In the genomic region with DNA sequence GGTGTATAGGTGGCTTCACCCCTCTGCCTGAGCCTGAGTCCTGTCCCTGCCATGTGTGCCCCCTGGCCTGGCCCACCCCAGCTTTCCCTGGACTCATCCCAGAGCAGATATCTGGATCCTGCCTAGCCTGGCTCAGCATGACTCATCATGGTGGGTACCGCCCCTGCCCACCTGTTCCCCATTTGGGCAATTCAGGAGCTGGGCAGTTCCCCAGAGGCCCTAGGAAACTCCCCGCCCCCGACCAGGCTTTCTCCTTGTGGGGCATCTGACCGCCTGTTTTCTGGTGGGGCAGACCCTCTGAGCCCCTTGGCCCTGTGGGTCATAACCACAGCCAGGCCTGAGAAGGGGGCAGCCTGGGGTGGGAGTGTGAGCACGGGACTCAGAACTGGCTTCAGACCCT, we compare ENCODE assay signal across 28 cellular contexts. TPM values are rescaled to one million over a fixed set of nuclear protein-coding genes. Genes with fewer than 3 reads are reported as not detected.
DNase-seq lines count a peak whose midpoint lies in the region; ATAC-seq, FAIRE-seq and TF ChIP-seq lines count a peak whose summit lies in the region.
"Had no signal": no experiment of that assay in that cellular context is flagged by ENCODE, and none has a peak within 500 bp of the region (broad histone marks: within the 10 kb centered on the region; RNA-seq: fewer than 3 reads in every experiment).

No MANE protein-coding gene starts in this region.

- POLR2A ChIA-PET in H1 (lab: Charles Lee; ENCODE audit: partially characterized antibody): interaction anchor here (1.3 kb wide), 1 partner anchor 10 kb away, joined by 4 read pairs; no protein-coding TSS in a partner anchor

- H3F3A ChIP-seq in Loucy (ENCODE audit: low read depth): no peaks in the 10 kb centered on the region

- CTCF ChIA-PET in H1 (lab: Charles Lee; ENCODE audit: partially characterized antibody): interaction anchor here (0.6 to 1.5 kb wide), 3 partner anchors 8 to 32 kb away, joined by 3 to 4 read pairs (median 3); no protein-coding TSS in a partner anchor

- no peak for TF ChIP-seq POLR2A in H1 (IDR thresholded peaks at IDR 0.05; ENCODE audit: control extremely low read depth in 1 of 2, low read depth in 2 of 2, low read length in 2 of 2)
- TF ChIP-seq POLR2A in prostate gland (IDR thresholded peaks at IDR 0.05): no peak

- H2AK5ac ChIP-seq in H1 (ENCODE audit: low read depth, low read length): 0 out of 2 replicates have a peak overlapping the region, but pooled peaks have one; percentile 24

- 83% methylated on average over 5 of the region's 5 CpGs; no CpG with 5 or more reads in 1 of the 2 experiments for WGBS in H1 (ENCODE audit: extremely low coverage in 1 of 2, insufficient coverage in 1 of 2, insufficient read length in 1 of 2, insufficient replicate concordance in 2 of 2, low coverage in 1 of 2, low lambda C conversion rate in 2 of 2, missing lambda C conversion rate in 1 of 2), 2 experiments
- 90% methylated on average over 5 of the region's 5 CpGs for WGBS in prostate gland

- H3K79me2 ChIP-seq in Loucy (ENCODE audit: insufficient read depth, low read length): peaks cover 26% of the 10 kb centered on the region
- no peaks in the 10 kb centered on the region for H3K79me2 ChIP-seq in H1 (ENCODE audit: control insufficient read depth in 1 of 2, insufficient read depth in 2 of 2, low read length in 2 of 2)

- H3K4me2 ChIP-seq in Loucy (ENCODE audit: low read depth, low read length, poor library complexity, severe bottlenecking): peak overlapping the region; percentile 32
- no peak overlapping the region for H3K4me2 ChIP-seq in H1 (ENCODE audit: insufficient read depth in 1 of 2, low read depth in 2 of 2, low read length in 2 of 2)
- H3K4me2 ChIP-seq: GM23338 had no signal

- no peak overlapping the region for H3K27ac Mint-ChIP-seq in stimulated activated memory B cell treated with anti-CD40 and anti-IgM and Interleukin-4, amounts not matched to agents 10 μg/mL and 1 μg/mL and 100 μg/mL, for 72 hours
- H3K27ac Mint-ChIP-seq: activated T-cell treated with anti-CD3 and anti-CD28 coated beads, Interleukin-2, amount 50 U/mL, for 72 hours; GM23338; nephron progenitor cell; stimulated activated naive CD8-positive, alpha-beta T cell treated with anti-CD3 and anti-CD28 coated beads, Interleukin-15, Interleukin-2, amounts not matched to agents 100 ng/mL and 50 ng/mL, for 24 hours; T-cell had no signal

- H3K4me3 ChIP-seq in Loucy (ENCODE audit: low read length, poor library complexity, severe bottlenecking): no peak overlapping the region
- no peak overlapping the region for H3K4me3 ChIP-seq in H1 (ENCODE audit: extremely low read depth in 1 of 4, insufficient read depth in 2 of 4, low read depth in 3 of 4, low read length in 4 of 4)
- H3K4me3 ChIP-seq in prostate gland: no peak overlapping the region
- H3K4me3 ChIP-seq: dorsolateral prefrontal cortex, GM23338, transverse colon had no signal

- no peak overlapping the region for H2BK120ac ChIP-seq in H1 (replicated peaks; ENCODE audit: low read depth, low read length)

- no peak overlapping the region for H3K56ac ChIP-seq in H1 (replicated peaks; ENCODE audit: insufficient read length, low read depth, low read length)

- peak overlapping the region; percentile 41 for H3K4me3 Mint-ChIP-seq in stimulated activated memory B cell treated with anti-CD40 and anti-IgM and Interleukin-4, amounts not matched to agents 10 μg/mL and 1 μg/mL and 100 μg/mL, for 72 hours
- H3K4me3 Mint-ChIP-seq: activated T-cell treated with anti-CD3 and anti-CD28 coated beads, Interleukin-2, amount 50 U/mL, for 72 hours; central memory CD8-positive, alpha-beta T cell; GM23338; nephron progenitor cell; stimulated activated naive CD8-positive, alpha-beta T cell treated with anti-CD3 and anti-CD28 coated beads, Interleukin-15, Interleukin-2, amounts not matched to agents 100 ng/mL and 50 ng/mL, for 24 hours; T-cell had no signal

- H3K36me3 Mint-ChIP-seq in stimulated activated memory B cell treated with anti-CD40 and anti-IgM and Interleukin-4, amounts not matched to agents 10 μg/mL and 1 μg/mL and 100 μg/mL, for 72 hours: no peaks in the 10 kb centered on the region

- TF ChIP-seq CTCF in Loucy (conservative IDR thresholded peaks at IDR 0.05; ENCODE audit: low read length): no peak
- TF ChIP-seq CTCF in H1 (IDR thresholded peaks at IDR 0.05; ENCODE audit: control extremely low read depth in 1 of 3, insufficient read depth in 1 of 3, low read depth in 1 of 3, low read length in 3 of 3): no peak
- no peak for TF ChIP-seq CTCF in prostate gland (IDR thresholded peaks at IDR 0.05)

- no peaks in the 10 kb centered on the region for H4K20me1 ChIP-seq in Loucy (ENCODE audit: insufficient read depth, low read length, poor library complexity, severe bottlenecking)
- peaks cover 0 to 2% of the 10 kb centered on the region in 2 experiments for H4K20me1 ChIP-seq in H1 (replicated peaks in 1 of 2; ENCODE audit: control insufficient read depth in 1 of 2, insufficient read depth in 2 of 2, low read length in 2 of 2)

- no peak overlapping the region for H4K8ac ChIP-seq in H1 (ENCODE audit: extremely low read depth, insufficient read depth, low read length)

- no peak overlapping the region for H3K4ac ChIP-seq in H1 (replicated peaks; ENCODE audit: insufficient read length, low read depth, low read length)

- peaks cover 9% of the 10 kb centered on the region for H3K27me3 Mint-ChIP-seq in stimulated activated memory B cell treated with anti-CD40 and anti-IgM and Interleukin-4, amounts not matched to agents 10 μg/mL and 1 μg/mL and 100 μg/mL, for 72 hours
- H3K27me3 Mint-ChIP-seq: central memory CD8-positive, alpha-beta T cell; stimulated activated naive CD8-positive, alpha-beta T cell treated with anti-CD3 and anti-CD28 coated beads, Interleukin-15, Interleukin-2, amounts not matched to agents 100 ng/mL and 50 ng/mL, for 24 hours; T-cell had no signal

- TF ChIP-seq RAD21 in H1 (IDR thresholded peaks at IDR 0.05 in 1 of 2, conservative IDR thresholded peaks at IDR 0.05 in 1 of 2; ENCODE audit: low read depth in 2 of 2, low read length in 2 of 2): no peak

- no peak overlapping the region for H3K14ac ChIP-seq in H1 (ENCODE audit: insufficient read length)

- no peak overlapping the region for H4K5ac ChIP-seq in H1 (ENCODE audit: insufficient read length, low read depth, low read length)

- H3K27me3 ChIP-seq in Loucy (ENCODE audit: insufficient read depth, low read length, poor library complexity, severe bottlenecking) (no peaks in the 10 kb centered on the region), H1 (replicated peaks in 1 of 4; ENCODE audit: control insufficient read depth in 3 of 4, extremely low read depth in 1 of 4, insufficient read depth in 3 of 4, low read length in 3 of 4) (peaks cover 1 to 17% (median 10%) of the 10 kb centered on the region in 4 experiments; a peak in 5 of 7 replicates), prostate gland (replicated peaks; ENCODE audit: insufficient read depth) (no peaks in the 10 kb centered on the region)
- H3K27me3 ChIP-seq: transverse colon had no signal

- H2AFZ ChIP-seq in Loucy (ENCODE audit: low read length): no peak overlapping the region
- no peak overlapping the region for H2AFZ ChIP-seq in H1 (ENCODE audit: low read length)
- H2AFZ ChIP-seq: GM23338 had no signal

- intact Hi-C loops in prostate gland (cut with DNase I): no loop called here

- peak; percentile 9 for ATAC-seq in stimulated activated memory B cell treated with anti-CD40 and anti-IgM and Interleukin-4, amounts not matched to agents 10 μg/mL and 1 μg/mL and 100 μg/mL, for 72 hours
- ATAC-seq: activated T-cell treated with anti-CD3 and anti-CD28 coated beads, Interleukin-2, amount 50 U/mL, for 72 hours; GM23338; left ventricle myocardium superior; T-cell had no signal

- H4K91ac ChIP-seq in H1 (replicated peaks; ENCODE audit: insufficient read length, low read length): no peak overlapping the region

- H3K36me3 ChIP-seq in Loucy (ENCODE audit: insufficient read depth, low read length) (no peaks in the 10 kb centered on the region), H1 (ENCODE audit: control insufficient read depth in 2 of 4, insufficient read depth in 4 of 4, low read length in 3 of 4) (no peaks in the 10 kb centered on the region), prostate gland (no peaks in the 10 kb centered on the region)
- H3K36me3 ChIP-seq: transverse colon had no signal

- FAIRE-seq in H1 (lab: Jason Lieb, UNC): no peak
- FAIRE-seq: astrocyte, GM19239, TTC549 had no signal

- H2BK5ac ChIP-seq in H1 (ENCODE audit: low read depth, low read length): no peak overlapping the region

- no peaks in the 10 kb centered on the region for H3K9me2 ChIP-seq in Loucy (replicated peaks; ENCODE audit: low read depth, low read length)

- DNase-seq in NCI-H1694 treated with DMSO at 0.1 percent for 48 hours (lab: John Stamatoyannopoulos, UW): peak; percentile 18
- no peak for DNase-seq in NCI-H1694 (lab: John Stamatoyannopoulos, UW)
- DNase-seq in H1 (ENCODE audit: low read depth in 1 of 2, low spot score in 2 of 2): no peak
- DNase-seq in NCI-H774 (lab: John Stamatoyannopoulos, UW): no peak
- DNase-seq in prostate gland (ENCODE audit: low spot score): no peak
- no peak for DNase-seq in glomerular visceral epithelial cell (ENCODE audit: extremely low spot score)
- DNase-seq: activated naive CD4-positive, alpha-beta T cell treated with anti-CD3 and anti-CD28 coated beads, Interleukin-2, amount 50 U/mL, for 16 hours; activated T-cell treated with anti-CD3 and anti-CD28 coated beads, Interleukin-2, amount 50 U/mL, for 72 hours; AML-193; Caco-2; dorsolateral prefrontal cortex; IMR-90; left ventricle myocardium superior; NCI-H1417 treated with DMSO at 0.1 percent for 48 hours; nephron progenitor cell; stimulated activated CD4-positive, alpha-beta T cell treated with anti-CD3 and anti-CD28 coated beads, Interleukin-2, amount 100 ng/mL, for 24 hours; T-cell; transverse colon had no signal

- no peaks in the 10 kb centered on the region for H3K9me3 ChIP-seq in Loucy (ENCODE audit: insufficient read depth, low read depth, low read length)
- H3K9me3 ChIP-seq in H1 (ENCODE audit: insufficient read depth in 2 of 2, low read depth in 1 of 2, low read length in 1 of 2): no peaks in the 10 kb centered on the region
- no peaks in the 10 kb centered on the region for H3K9me3 ChIP-seq in prostate gland
- H3K9me3 ChIP-seq: Caco-2, transverse colon had no signal

- no peaks in the 10 kb centered on the region for H3K9me3 Mint-ChIP-seq in stimulated activated memory B cell treated with anti-CD40 and anti-IgM and Interleukin-4, amounts not matched to agents 10 μg/mL and 1 μg/mL and 100 μg/mL, for 72 hours
- H3K9me3 Mint-ChIP-seq: activated T-cell treated with anti-CD3 and anti-CD28 coated beads, Interleukin-2, amount 50 U/mL, for 72 hours; central memory CD8-positive, alpha-beta T cell; GM23338; nephron progenitor cell; stimulated activated naive CD8-positive, alpha-beta T cell treated with anti-CD3 and anti-CD28 coated beads, Interleukin-15, Interleukin-2, amounts not matched to agents 100 ng/mL and 50 ng/mL, for 24 hours; T-cell had no signal

- no peak overlapping the region for H3K18ac ChIP-seq in H1 (ENCODE audit: extremely low read depth, low read length)

- H3K23ac ChIP-seq in H1 (ENCODE audit: insufficient read length): no peak overlapping the region

- no peak for TF ChIP-seq EP300 in H1 (IDR thresholded peaks at IDR 0.05; ENCODE audit: borderline replicate concordance in 1 of 2, low read depth in 2 of 2, low read length in 2 of 2)

- H3K4me1 Mint-ChIP-seq in stimulated activated memory B cell treated with anti-CD40 and anti-IgM and Interleukin-4, amounts not matched to agents 10 μg/mL and 1 μg/mL and 100 μg/mL, for 72 hours: peaks cover 48% of the 10 kb centered on the region

- H2BK20ac ChIP-seq in H1 (ENCODE audit: low read length): no peak overlapping the region

- H3K9ac ChIP-seq in Loucy (ENCODE audit: low read depth, low read length, poor library complexity, severe bottlenecking): no peak overlapping the region
- H3K9ac ChIP-seq in H1 (replicated peaks in 1 of 4; ENCODE audit: extremely low read depth in 1 of 4, low read depth in 3 of 4, low read length in 3 of 4): no peak overlapping the region

- no peaks in the 10 kb centered on the region for H3K79me1 ChIP-seq in H1 (ENCODE audit: low read depth, low read length)

- H3K23me2 ChIP-seq in H1 (ENCODE audit: low read depth, low read length): peaks cover 13% of the 10 kb centered on the region; the same call in 1 of the 2 replicates

- H2BK15ac ChIP-seq in H1 (ENCODE audit: low read length): no peak overlapping the region

- no peak overlapping the region for H2BK12ac ChIP-seq in H1 (ENCODE audit: low read depth, low read length)

- H3K4me1 ChIP-seq in Loucy (ENCODE audit: insufficient read depth, low read length, poor library complexity, severe bottlenecking) (peaks cover 25% of the 10 kb centered on the region), H1 (replicated peaks in 1 of 4; ENCODE audit: control insufficient read depth in 3 of 4, insufficient read depth in 4 of 4, low read length in 3 of 4) (peaks cover 0 to 19% (median 16%) of the 10 kb centered on the region in 4 experiments; a peak in 6 of 7 replicates), prostate gland (replicated peaks) (peaks cover 7% of the 10 kb centered on the region)

- H3K27ac ChIP-seq in H1 (ENCODE audit: low read depth, low read length) (no peak overlapping the region), prostate gland (no peak overlapping the region)
- H3K27ac ChIP-seq: 22Rv1, dorsolateral prefrontal cortex, transverse colon had no signal

RNA-seq across cellular contexts. Expression of a gene that starts 4.4 kb away (rescaled TPM):
- total RNA-seq in H1 (2021; fragmentation: NEBNext Ultra II Directional; extraction: Animal tissue kit (Norgen Biotek cat#: 25700)): 19.2 and 19.9 TPM in 2 replicates
- polyA plus RNA-seq in H1 (2011; rRNA removed): 51.5 and 63.4 TPM in 2 replicates
- polyA plus RNA-seq in H1 (2011; cell fraction: cytosol; rRNA removed): 31.2 TPM
- polyA plus RNA-seq in H1 (2011; cell fraction: nucleus; rRNA removed): 31.8 TPM
- 9.5 to 28.2 TPM (median 19.1 TPM) in 4 replicates for polyA plus RNA-seq in H1 (2012, experiment 1 of 2)
- polyA plus RNA-seq in H1 (2012, experiment 2 of 2): 21.4 TPM
- polyA plus RNA-seq in H1 (2013, experiment 1 of 2): 37.2 TPM
- 37.9 TPM for polyA plus RNA-seq in H1 (2013, experiment 2 of 2)
- 1.3 and 4.3 TPM in 2 replicates for polyA minus RNA-seq in H1 (2011; rRNA and poly(A)+ RNA removed)
- polyA minus RNA-seq in H1 (2011; cell fraction: cytosol; rRNA and poly(A)+ RNA removed): 9.0 TPM
- 7.9 TPM for polyA minus RNA-seq in H1 (2011; cell fraction: nucleus; rRNA and poly(A)+ RNA removed)
- total RNA-seq in prostate gland: 100 to 1,000 TPM; 238 to 575 TPM

RNA-seq across cellular contexts. Expression of a gene that starts 12.6 kb away (rescaled TPM):
- 13.7 and 15.8 TPM in 2 replicates for total RNA-seq in H1 (2021; fragmentation: NEBNext Ultra II Directional; extraction: Animal tissue kit (Norgen Biotek cat#: 25700))
- polyA plus RNA-seq in H1 (2011; rRNA removed): 17.4 and 20.8 TPM in 2 replicates
- polyA plus RNA-seq in H1 (2011; cell fraction: cytosol; rRNA removed): 20.9 TPM
- polyA plus RNA-seq in H1 (2011; cell fraction: nucleus; rRNA removed): 14.6 TPM
- 8.8 to 14.5 TPM (median 12.6 TPM) in 4 replicates for polyA plus RNA-seq in H1 (2012, experiment 1 of 2)
- 16.4 TPM for polyA plus RNA-seq in H1 (2012, experiment 2 of 2)
- polyA plus RNA-seq in H1 (2013, experiment 1 of 2): 10.2 TPM
- 10.4 TPM for polyA plus RNA-seq in H1 (2013, experiment 2 of 2)
- 8.0 and 9.4 TPM in 2 replicates for polyA minus RNA-seq in H1 (2011; rRNA and poly(A)+ RNA removed)
- polyA minus RNA-seq in H1 (2011; cell fraction: cytosol; rRNA and poly(A)+ RNA removed): 10.6 TPM
- 19.0 TPM for polyA minus RNA-seq in H1 (2011; cell fraction: nucleus; rRNA and poly(A)+ RNA removed)
- total RNA-seq in prostate gland: 10 to 100 TPM; 39.1 to 39.9 TPM

RNA-seq across cellular contexts. Expression of a gene that starts 31.1 kb away (rescaled TPM):
- 124 and 125 TPM in 2 replicates for total RNA-seq in H1 (2021; fragmentation: NEBNext Ultra II Directional; extraction: Animal tissue kit (Norgen Biotek cat#: 25700))
- polyA plus RNA-seq in H1 (2011; rRNA removed): 101 and 152 TPM in 2 replicates
- 63.8 TPM for polyA plus RNA-seq in H1 (2011; cell fraction: cytosol; rRNA removed)
- polyA plus RNA-seq in H1 (2011; cell fraction: nucleus; rRNA removed): 119 TPM
- polyA plus RNA-seq in H1 (2012, experiment 1 of 2): 78.9 to 105 TPM (median 98.6 TPM) in 4 replicates
- 117 TPM for polyA plus RNA-seq in H1 (2012, experiment 2 of 2)
- 71.1 TPM for polyA plus RNA-seq in H1 (2013, experiment 1 of 2)
- polyA plus RNA-seq in H1 (2013, experiment 2 of 2): 74.2 TPM
- polyA minus RNA-seq in H1 (2011; rRNA and poly(A)+ RNA removed): 50.6 and 56.1 TPM in 2 replicates
- polyA minus RNA-seq in H1 (2011; cell fraction: cytosol; rRNA and poly(A)+ RNA removed): 63.1 TPM
- polyA minus RNA-seq in H1 (2011; cell fraction: nucleus; rRNA and poly(A)+ RNA removed): 34.2 TPM
- 100 to 1,000 TPM in 1 of 2 donors, 10 to 100 TPM in 1; 62.5 to 118 TPM for total RNA-seq in prostate gland

RNA-seq across cellular contexts. Expression of a gene that starts 45.2 kb away (rescaled TPM):
- total RNA-seq in H1 (2021; fragmentation: NEBNext Ultra II Directional; extraction: Animal tissue kit (Norgen Biotek cat#: 25700)): 2.1 and 3.3 TPM in 2 replicates
- 5.5 and 9.1 TPM in 2 replicates for polyA plus RNA-seq in H1 (2011; rRNA removed)
- polyA plus RNA-seq in H1 (2011; cell fraction: cytosol; rRNA removed): 5.8 TPM
- 5.2 TPM for polyA plus RNA-seq in H1 (2011; cell fraction: nucleus; rRNA removed)
- 1.8 to 3.6 TPM (median 2.8 TPM) in 4 replicates for polyA plus RNA-seq in H1 (2012, experiment 1 of 2)
- polyA plus RNA-seq in H1 (2012, experiment 2 of 2): 4.0 TPM
- polyA plus RNA-seq in H1 (2013, experiment 1 of 2): 1.5 TPM
- polyA plus RNA-seq in H1 (2013, experiment 2 of 2): 1.3 TPM
- 0.63 and 1.1 TPM in 2 replicates for polyA minus RNA-seq in H1 (2011; rRNA and poly(A)+ RNA removed)
- 1.2 TPM for polyA minus RNA-seq in H1 (2011; cell fraction: cytosol; rRNA and poly(A)+ RNA removed)
- polyA minus RNA-seq in H1 (2011; cell fraction: nucleus; rRNA and poly(A)+ RNA removed): 1.2 TPM
- total RNA-seq in prostate gland: 10 to 100 TPM; 22.1 to 68.4 TPM
- total RNA-seq: left ventricle myocardium superior, posterior vena cava had no signal
- polyA plus RNA-seq: IMR-90 had no signal

Comparison
In these comparisons a context has a peak if more than half of its experiments do, and no peak if none do; other contexts are left out.
1. RNA of a gene that starts 4.4 kb away (total RNA-seq): 238 to 575 TPM in prostate gland; 19.2 to 19.9 TPM in H1; every median in the first group is over 10 times any median in the second.